ENCODE assay signal across 8 cellular contexts in genomic region chr7:7565746-7566650, GRCh38. TPM values are rescaled to one million over a fixed set of nuclear protein-coding genes. Genes with fewer than 3 reads are reported as not detected.
DNase-seq lines count a peak whose midpoint lies in the region; ATAC-seq, FAIRE-seq and TF ChIP-seq lines count a peak whose summit lies in the region.

No MANE protein-coding gene starts in this region.

- H3K4me1 Mint-ChIP-seq in activated B cell treated with CpG ODN at 0.5 μM for 24 hours = peaks cover 35% of the 10 kb centered on the region

- no peak overlapping the region for H3K27ac Mint-ChIP-seq in activated B cell treated with CpG ODN at 0.5 μM for 24 hours

- peak overlapping the region in 1 of 2 donors; percentile 81 for H3K9ac ChIP-seq in kidney (ENCODE audit: low read length in 2 of 2)

- intact Hi-C loops in activated B cell treated with CpG ODN at 0.5 μM for 24 hours (cut with micrococcal nuclease) = loop anchor here (1.0 to 5.0 kb wide), 3 partner anchors 196 to 859 kb away; partner anchors contain the start of genes C1GALT1 and ZNF12
- intact Hi-C loops in kidney (cut with DNase I) = no loop called here
- intact Hi-C loops in tibial artery (cut with DNase I; ENCODE audit: low total_unique reads) = loop anchor here (1.0 kb wide), 1 partner anchor 384 kb away; the partner anchor contains the start of gene C1GALT1

- H3K27ac ChIP-seq in kidney (ENCODE audit: low read depth in 2 of 2, low read length in 2 of 2) (peak overlapping the region; percentile 87 to 91), tibial artery (peak overlapping the region; percentile 88 to 94)

- no peaks in the 10 kb centered on the region for H3K9me3 ChIP-seq in BE2C
- H3K9me3 ChIP-seq in kidney (ENCODE audit: control insufficient read depth in 1 of 2, low read length in 2 of 2) = no peaks in the 10 kb centered on the region
- H3K9me3 ChIP-seq in tibial artery = no peaks in the 10 kb centered on the region

- no peaks in the 10 kb centered on the region for H3K27me3 Mint-ChIP-seq in activated B cell treated with CpG ODN at 0.5 μM for 24 hours

- H3K27me3 ChIP-seq in BE2C (no peaks in the 10 kb centered on the region), tibial artery (no peaks in the 10 kb centered on the region)

- ATAC-seq in GM19372 (IDR thresholded peaks at IDR 0.05; ENCODE audit: low read depth, unreplicated experiment) = peak; percentile 24
- ATAC-seq in HG03342 (IDR thresholded peaks at IDR 0.05; ENCODE audit: unreplicated experiment) = peak; percentile 33
- ATAC-seq in activated B cell treated with CpG ODN at 0.5 μM for 24 hours (ENCODE audit: low read depth) = peak; percentile 2

- H3K4me3 ChIP-seq in BE2C (ENCODE audit: low read depth, low read length) = peak overlapping the region; percentile 79
- H3K4me3 ChIP-seq in kidney (ENCODE audit: low read length in 2 of 2) = peak overlapping the region; percentile 69 to 83
- peak overlapping the region; percentile 74 to 84 for H3K4me3 ChIP-seq in tibial artery

- CTCF ChIA-PET in activated B cell treated with CpG ODN at 0.5 μM for 24 hours (lab: Charles Lee) = no interaction called here

- no peaks in the 10 kb centered on the region for H3K9me3 Mint-ChIP-seq in activated B cell treated with CpG ODN at 0.5 μM for 24 hours

- H3K36me3 Mint-ChIP-seq in activated B cell treated with CpG ODN at 0.5 μM for 24 hours (ENCODE audit: low read depth) = peaks cover 24% of the 10 kb centered on the region

- H3K36me3 ChIP-seq in BE2C (peaks cover 5% of the 10 kb centered on the region), kidney (ENCODE audit: control insufficient read depth in 1 of 2, insufficient read depth in 2 of 2, low read length in 2 of 2) (no peaks in the 10 kb centered on the region), tibial artery (no peaks in the 10 kb centered on the region)

- POLR2A ChIA-PET in activated B cell treated with CpG ODN at 0.5 μM for 24 hours (lab: Charles Lee) = interaction anchor here (2.2 to 3.8 kb wide), 2 partner anchors 75 to 384 kb away, joined by 7 to 30 read pairs; partner anchors contain the start of genes C1GALT1 and UMAD1

- no peak for DNase-seq in BE2C
- DNase-seq in activated B cell treated with CpG ODN at 0.5 μM for 24 hours = no peak
- DNase-seq in kidney = peak; percentile 71
- no peak for DNase-seq in tibial artery
- no peak for DNase-seq in Kasumi-1 (lab: John Stamatoyannopoulos, UW)
- no peak for DNase-seq in HuH-7 (ENCODE audit: low spot score)

- no peak for FAIRE-seq in kidney (lab: Jason Lieb, UNC)

- no peak overlapping the region for H3K4me3 Mint-ChIP-seq in activated B cell treated with CpG ODN at 0.5 μM for 24 hours

- H3K4me1 ChIP-seq in BE2C (no peaks in the 10 kb centered on the region; the same call in 1 of the 2 replicates), kidney (ENCODE audit: control insufficient read depth in 1 of 2, insufficient read depth in 1 of 2, low read depth in 1 of 2, low read length in 2 of 2) (peaks cover 3 to 11% of the 10 kb centered on the region in 2 donors), tibial artery (peaks cover 0 to 26% (median 18%) of the 10 kb centered on the region in 4 donors)

- no peak for TF ChIP-seq CTCF in BE2C (IDR thresholded peaks at IDR 0.05; ENCODE audit: low read depth, low read length)
- TF ChIP-seq CTCF in activated B cell treated with CpG ODN at 0.5 μM for 24 hours (IDR thresholded peaks at IDR 0.05) = no peak
- no peak for TF ChIP-seq CTCF in kidney (IDR thresholded peaks at IDR 0.05; ENCODE audit: borderline replicate concordance, extremely low read depth, insufficient read depth)
- no peak for TF ChIP-seq CTCF in tibial artery (IDR thresholded peaks at IDR 0.05)

RNA-seq across cellular contexts. Expression of gene MIOS, which starts 0.7 kb away (rescaled TPM):
- polyA plus RNA-seq in BE2C (2012; ENCODE audit: insufficient read depth, insufficient read length, low read depth) = 29.3 TPM
- total RNA-seq in activated B cell treated with CpG ODN at 0.5 μM for 24 hours (70.2 and 81.3 TPM in 2 replicates), kidney (37.0 TPM)
- polyA plus RNA-seq in kidney (ENCODE audit: insufficient read depth, low read depth, low replicate concordance) = 12.4 TPM

RNA-seq across cellular contexts. Expression of gene COL28A1, which starts 30.3 kb away (rescaled TPM):
- polyA plus RNA-seq in BE2C (2012; ENCODE audit: insufficient read depth, insufficient read length, low read depth) = 0.49 TPM
- total RNA-seq in activated B cell treated with CpG ODN at 0.5 μM for 24 hours (0.16 and 0.17 TPM in 2 replicates), kidney (5.8 TPM)
- polyA plus RNA-seq in kidney (ENCODE audit: insufficient read depth, low read depth, low replicate concordance) = 2.7 TPM
